9 cellular contexts compared by ENCODE assay signal in genomic region chr19:8641908-8642547, GRCh38. TPM values are rescaled to one million over a fixed set of nuclear protein-coding genes. Genes with fewer than 3 reads are reported as not detected.
A peak's percentile ranks its signal among the peaks of the same experiment; 100 is the strongest.
DNase-seq lines count a peak whose midpoint lies in the region; FAIRE-seq and TF ChIP-seq lines count a peak whose summit lies in the region.
"Had no signal": no experiment of that assay in that cellular context is flagged by ENCODE, and none has a peak within 500 bp of the region (broad histone marks: within the 10 kb centered on the region; RNA-seq: fewer than 3 reads in every experiment).

No MANE protein-coding gene starts in this region.

- H3K9me3 ChIP-seq in CD4-positive, alpha-beta memory T cell (ENCODE audit: control insufficient read depth in 1 of 2, low read length in 2 of 2) = no peaks in the 10 kb centered on the region
- peaks cover 0 to 19% (median 2%) of the 10 kb centered on the region in 4 donors for H3K9me3 ChIP-seq in tibial nerve

- POLR2A ChIA-PET in CD4-positive, alpha-beta memory T cell (lab: Charles Lee; ENCODE audit: partially characterized antibody) = interaction anchor here (1.2 to 1.6 kb wide), 3 partner anchors 61 to 229 kb away, joined by 4 to 6 read pairs (median 4); partner anchors contain the start of gene MARCHF2

- 48 to 51% methylated on average over 4 of the region's 4 CpGs for WGBS in tibial nerve, 2 donors

- peak; percentile 33 for FAIRE-seq in TTC549 (lab: Jason Lieb, UNC)

- intact Hi-C loops in CD4-positive, alpha-beta memory T cell (cut with micrococcal nuclease) = loop anchor here (1.0 kb wide), 1 partner anchor 62 kb away; no protein-coding TSS in a partner anchor

- H3K9me3 Mint-ChIP-seq in CD4-positive, alpha-beta memory T cell = peaks cover 0 to 5% (median 0%) of the 10 kb centered on the region in 8 donors
- peaks cover 5% of the 10 kb centered on the region; the same call in 1 of the 2 replicates for H3K9me3 Mint-ChIP-seq in HFFc6

- no peaks in the 10 kb centered on the region for H3K36me3 ChIP-seq in CD4-positive, alpha-beta memory T cell (ENCODE audit: insufficient read depth, low read length)
- no peaks in the 10 kb centered on the region for H3K36me3 ChIP-seq in tibial nerve

- peak in 4 of 5 donors; percentile 44 to 53 (median 48) for DNase-seq in CD4-positive, alpha-beta memory T cell
- DNase-seq in HFFc6 = peak; percentile 45
- peak; percentile 31 for DNase-seq in glomerular endothelial cell (ENCODE audit: extremely low read depth, low read depth, low spot score)
- peak in 1 of 2 donors; percentile 24 for DNase-seq in tibial nerve (ENCODE audit: low spot score in 2 of 2)
- no peak for DNase-seq in NCI-H1930 (lab: John Stamatoyannopoulos, UW)
- DNase-seq in effector CD8-positive, alpha-beta T cell (lab: John Stamatoyannopoulos, UW) = no peak
- no peak for DNase-seq in activated CD8-positive, alpha-beta memory T cell treated with anti-CD3 and anti-CD28 coated beads for 24 hours

- H3K27ac ChIP-seq in CD4-positive, alpha-beta memory T cell (ENCODE audit: low read depth, low read length) = no peak overlapping the region
- no peak overlapping the region for H3K27ac ChIP-seq in tibial nerve

- peak; percentile 81 for TF ChIP-seq CTCF in HFFc6 (IDR thresholded peaks at IDR 0.05)
- peak; percentile 26 to 43 (median 36) for TF ChIP-seq CTCF in tibial nerve (IDR thresholded peaks at IDR 0.05)

- H3K4me3 Mint-ChIP-seq in CD4-positive, alpha-beta memory T cell = no peak overlapping the region
- no peak overlapping the region for H3K4me3 Mint-ChIP-seq in HFFc6
- H3K4me3 Mint-ChIP-seq: IgD-negative memory B cell had no signal

- H3K27ac Mint-ChIP-seq in CD4-positive, alpha-beta memory T cell = no peak overlapping the region
- H3K27ac Mint-ChIP-seq in HFFc6 = no peak overlapping the region
- H3K27ac Mint-ChIP-seq: IgD-negative memory B cell had no signal

- H3K36me3 Mint-ChIP-seq in CD4-positive, alpha-beta memory T cell = no peaks in the 10 kb centered on the region
- no peaks in the 10 kb centered on the region for H3K36me3 Mint-ChIP-seq in HFFc6 (ENCODE audit: low read depth)
- H3K36me3 Mint-ChIP-seq: IgD-negative memory B cell had no signal

- H3K27me3 ChIP-seq in CD4-positive, alpha-beta memory T cell (ENCODE audit: insufficient read depth, low read length) = no peaks in the 10 kb centered on the region
- no peaks in the 10 kb centered on the region for H3K27me3 ChIP-seq in tibial nerve

- H3K4me1 ChIP-seq in CD4-positive, alpha-beta memory T cell (ENCODE audit: insufficient read depth, low read length) = no peaks in the 10 kb centered on the region
- H3K4me1 ChIP-seq in tibial nerve = peaks cover 0 to 3% (median 0%) of the 10 kb centered on the region in 4 donors

- H3K4me3 ChIP-seq in CD4-positive, alpha-beta memory T cell (ENCODE audit: low read length in 2 of 2) = no peak overlapping the region
- no peak overlapping the region for H3K4me3 ChIP-seq in tibial nerve

- CTCF ChIA-PET in CD4-positive, alpha-beta memory T cell (lab: Charles Lee; ENCODE audit: partially characterized antibody) = interaction anchor here (0.6 to 5.9 kb wide), 26 partner anchors 8 to 636 kb away, joined by 3 to 76 read pairs (median 4); partner anchors contain the start of genes ELAVL1, MARCHF2, MYO1F and NFILZ

- H3K27me3 Mint-ChIP-seq in CD4-positive, alpha-beta memory T cell = peaks cover 16 to 19% of the 10 kb centered on the region in 2 donors
- peaks cover 15% of the 10 kb centered on the region for H3K27me3 Mint-ChIP-seq in HFFc6 (ENCODE audit: insufficient read depth)

- no peak for TF ChIP-seq POLR2A in tibial nerve (IDR thresholded peaks at IDR 0.05)

- H3K4me1 Mint-ChIP-seq in CD4-positive, alpha-beta memory T cell = peaks cover 0 to 4% (median under 1%) of the 10 kb centered on the region in 4 donors
- H3K4me1 Mint-ChIP-seq in HFFc6 (ENCODE audit: low read depth) = peaks cover 7% of the 10 kb centered on the region; the same call in 1 of the 2 replicates

- no peak for TF ChIP-seq EP300 in tibial nerve (IDR thresholded peaks at IDR 0.05)

RNA-seq across cellular contexts. Expression of gene NFILZ, which starts 11.6 kb away (rescaled TPM):
- total RNA-seq in CD4-positive, alpha-beta memory T cell = not detected
- not detected for polyA plus RNA-seq in CD4-positive, alpha-beta memory T cell
- not detected for total RNA-seq in HFFc6 (2021; fragmentation: NEBNext Ultra II Directional; extraction: Animal tissue kit (Norgen Biotek cat#: 25700))
- not detected in 2 replicates for total RNA-seq in glomerular endothelial cell
- not detected for total RNA-seq in tibial nerve
- polyA plus RNA-seq: IgD-negative memory B cell had no signal

RNA-seq across cellular contexts. Expression of gene ADAMTS10, which starts 31.5 kb away (rescaled TPM):
- 10 to 100 TPM; 66.0 to 67.2 TPM for total RNA-seq in CD4-positive, alpha-beta memory T cell
- polyA plus RNA-seq in CD4-positive, alpha-beta memory T cell = 1 to 10 TPM in 1 of 2 donors, under 1 TPM in 1; 0.59 to 2.2 TPM
- 1 to 10 TPM in 4 of 6 experiments, under 1 TPM in 2; 0.78 to 2.1 (median 1.5) TPM for total RNA-seq in HFFc6 (2021; fragmentation: NEBNext Ultra II Directional; extraction: Animal tissue kit (Norgen Biotek cat#: 25700))
- 32.6 and 44.3 TPM in 2 replicates for total RNA-seq in glomerular endothelial cell
- total RNA-seq in tibial nerve = 100 to 1,000 TPM in 1 of 4 donors, 10 to 100 TPM in 3; 37.3 to 140 (median 66.6) TPM
- polyA plus RNA-seq: IgD-negative memory B cell had no signal

RNA-seq across cellular contexts. Expression of gene ACTL9, which starts 56.6 kb away (rescaled TPM):
- not detected for total RNA-seq in CD4-positive, alpha-beta memory T cell
- polyA plus RNA-seq in CD4-positive, alpha-beta memory T cell = not detected
- not detected for total RNA-seq in HFFc6 (2021; fragmentation: NEBNext Ultra II Directional; extraction: Animal tissue kit (Norgen Biotek cat#: 25700))
- total RNA-seq in glomerular endothelial cell (not detected in 2 replicates), tibial nerve (not detected)
- polyA plus RNA-seq: IgD-negative memory B cell had no signal

Comparison
In these comparisons a context has a peak if more than half of its experiments do, and no peak if none do; other contexts are left out.
1. DNase-seq: peak in CD4-positive, alpha-beta memory T cell (4 of 5), HFFc6 (single experiment) and glomerular endothelial cell (single experiment); none in NCI-H1930 (0 of 2), effector CD8-positive, alpha-beta T cell (single experiment) and activated CD8-positive, alpha-beta memory T cell treated with anti-CD3 and anti-CD28 coated beads for 24 hours (single experiment).
2. RNA of gene ADAMTS10, which starts 31.5 kb away (total RNA-seq): 37.3 to 140 TPM in tibial nerve, 66.0 to 67.2 TPM in CD4-positive, alpha-beta memory T cell and 32.6 to 44.3 TPM in glomerular endothelial cell; 0.78 to 2.1 TPM in HFFc6; every median in the first group is over 10 times any median in the second.